ENCODE assay signal across 18 cellular contexts in the genomic region with DNA sequence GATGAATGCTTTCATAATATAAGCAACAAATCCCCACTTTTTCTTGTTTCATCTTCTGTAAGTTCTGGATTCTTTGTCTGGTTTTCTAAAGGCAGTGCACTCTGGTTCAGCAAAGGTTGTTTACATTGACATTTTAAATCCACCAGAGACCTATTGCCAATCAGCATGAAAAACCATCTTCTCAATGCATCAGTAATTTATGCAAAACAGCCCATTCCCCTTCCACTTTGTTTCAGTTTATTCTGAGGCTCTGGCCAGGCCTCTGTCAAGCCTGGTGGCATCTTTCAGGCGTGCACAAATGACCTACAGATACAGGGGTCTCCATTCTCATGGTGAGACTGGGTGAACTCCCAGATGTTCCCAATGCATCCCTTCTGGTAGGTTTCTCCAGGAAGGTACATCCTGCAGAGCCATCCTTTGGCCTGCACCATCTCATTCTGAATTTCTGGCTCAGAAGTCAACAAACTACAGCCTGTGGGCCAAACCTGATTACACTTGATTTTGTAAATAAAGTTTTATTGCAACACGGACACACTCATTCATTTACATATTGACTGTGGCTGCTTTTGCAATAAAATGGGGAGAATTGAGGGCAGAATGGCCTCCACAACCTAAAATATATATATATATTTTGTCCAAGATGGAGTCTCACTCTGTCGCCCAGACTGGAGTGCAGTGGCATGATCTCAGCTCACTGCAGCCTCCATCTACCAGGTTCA.
"Had no signal": no experiment of that assay in that cellular context is flagged by ENCODE, and none has a peak within 500 bp of the region (broad histone marks: within the 10 kb centered on the region; RNA-seq: fewer than 3 reads in every experiment).

No MANE protein-coding gene starts in this region.

- H3K4me3 Mint-ChIP-seq: activated CD4-positive, alpha-beta memory T cell treated with anti-CD3 and anti-CD28 coated beads for 36 hours; activated naive CD8-positive, alpha-beta T cell treated with anti-CD3 and anti-CD28 coated beads, Interleukin-2, amount 50 U/mL, for 24 hours; nephron progenitor cell had no signal

- DNase-seq: activated CD4-positive, alpha-beta memory T cell treated with anti-CD3 and anti-CD28 coated beads for 36 hours; activated CD4-positive, alpha-beta T cell treated with anti-CD3 and anti-CD28 coated beads for 4 hours; activated CD4-positive, CD25-positive, alpha-beta regulatory T cell; activated effector memory CD4-positive, alpha-beta T cell treated with anti-CD3 and anti-CD28 coated beads, Interleukin-2, amount 50 U/mL, for 16 hours; activated naive CD4-positive, alpha-beta T cell treated with anti-CD3 and anti-CD28 coated beads, Interleukin-2, amount 50 U/mL, for 16 hours; activated naive CD8-positive, alpha-beta T cell treated with anti-CD3 and anti-CD28 coated beads, Interleukin-2, amount 50 U/mL, for 24 hours; cerebellar nuclear complex; heart left ventricle; islet precursor cell; left cardiac atrium; nephron progenitor cell; right cardiac atrium; stimulated activated CD4-positive, alpha-beta T cell treated with anti-CD3 and anti-CD28 coated beads, Interleukin-12 subunit alpha, Interleukin-12 subunit beta, amount 100 ng/mL, for 4 hours; transverse colon had no signal

- H3K4me3 ChIP-seq: gastroesophageal sphincter, heart left ventricle, transverse colon had no signal

- H3K27ac Mint-ChIP-seq: activated CD4-positive, alpha-beta memory T cell treated with anti-CD3 and anti-CD28 coated beads for 36 hours; activated naive CD8-positive, alpha-beta T cell treated with anti-CD3 and anti-CD28 coated beads, Interleukin-2, amount 50 U/mL, for 24 hours; nephron progenitor cell had no signal

- H3K9me3 Mint-ChIP-seq: activated CD4-positive, alpha-beta memory T cell treated with anti-CD3 and anti-CD28 coated beads for 36 hours; activated naive CD8-positive, alpha-beta T cell treated with anti-CD3 and anti-CD28 coated beads, Interleukin-2, amount 50 U/mL, for 24 hours; nephron progenitor cell had no signal

- H2AFZ ChIP-seq: parathyroid adenoma had no signal

- H3K36me3 Mint-ChIP-seq: activated CD4-positive, alpha-beta memory T cell treated with anti-CD3 and anti-CD28 coated beads for 36 hours had no signal

- H3K9me3 ChIP-seq: gastroesophageal sphincter, heart left ventricle, transverse colon had no signal

- FAIRE-seq: urothelium cell line had no signal

- H3K27ac ChIP-seq: epithelial cell of prostate, gastroesophageal sphincter, heart left ventricle, parathyroid adenoma, transverse colon had no signal

- H3K4me1 ChIP-seq: gastroesophageal sphincter, heart left ventricle, parathyroid adenoma, transverse colon had no signal

- H3K36me3 ChIP-seq: gastroesophageal sphincter, heart left ventricle, transverse colon had no signal

- H3K79me2 ChIP-seq: parathyroid adenoma had no signal

- ATAC-seq: activated naive CD8-positive, alpha-beta T cell treated with anti-CD3 and anti-CD28 coated beads, Interleukin-2, amount 50 U/mL, for 24 hours; gastroesophageal sphincter; heart left ventricle; left cardiac atrium; right cardiac atrium had no signal

- H3K4me1 Mint-ChIP-seq: activated naive CD8-positive, alpha-beta T cell treated with anti-CD3 and anti-CD28 coated beads, Interleukin-2, amount 50 U/mL, for 24 hours had no signal

- H3K9ac ChIP-seq: parathyroid adenoma had no signal
